Comparison of ENCODE assay signal across 1 cellular context in the genomic region with DNA sequence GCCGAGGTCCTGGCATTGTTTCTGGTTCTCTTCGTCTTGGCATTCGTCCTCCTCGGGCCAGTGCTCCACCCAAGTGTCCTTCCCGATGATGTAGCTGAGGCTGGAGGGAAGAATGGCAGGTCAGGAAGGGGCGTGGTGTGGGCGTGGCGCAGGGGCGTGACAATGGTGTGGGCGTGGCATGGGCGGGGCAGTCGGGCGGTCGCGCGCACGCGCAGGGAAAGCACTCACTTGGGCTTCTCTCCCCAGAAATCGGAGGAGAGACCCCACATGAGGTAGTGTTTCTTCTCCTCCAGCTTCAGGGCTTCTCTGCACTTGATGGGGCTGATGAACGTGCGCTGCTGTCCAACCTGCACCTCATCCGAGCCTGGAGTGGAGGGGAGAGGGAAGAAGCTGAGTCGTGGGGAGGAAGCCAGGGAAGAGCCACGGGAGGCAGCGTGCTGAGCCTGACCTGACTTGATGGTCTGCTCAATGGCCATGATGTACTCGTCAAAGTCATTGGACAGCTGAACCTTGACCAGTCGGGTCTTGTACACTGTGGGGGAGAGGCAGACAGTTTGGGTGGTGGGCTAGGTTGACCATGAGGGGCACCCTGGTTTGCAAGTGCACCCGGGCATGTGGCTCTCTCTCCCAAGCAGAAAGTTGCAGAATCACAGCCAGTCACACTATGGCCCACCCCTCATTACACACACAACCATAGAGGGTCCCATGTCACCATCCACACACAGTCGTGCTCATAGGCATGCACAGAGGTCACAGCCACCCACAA.
TF ChIP-seq lines count a peak whose summit lies in the region.

No MANE protein-coding gene starts in this region.

TF ChIP-seq in GM12878, 131 proteins besides CTCF, POLR2A, EP300 and RAD21:
- TF ChIP-seq NRF1 (conservative IDR thresholded peaks at IDR 0.05; ENCODE audit: low read depth, low read length) (no peak), ZBED1 (IDR thresholded peaks at IDR 0.05; ENCODE audit: borderline replicate concordance) (no peak), STAT1 (conservative IDR thresholded peaks at IDR 0.05) (no peak), SREBF1 (IDR thresholded peaks at IDR 0.05; ENCODE audit: low read length) (no peak), SMAD1 (IDR thresholded peaks at IDR 0.05; ENCODE audit: low read depth, partially characterized antibody) (no peak), ZNF274 (IDR thresholded peaks at IDR 0.05; ENCODE audit: insufficient read depth, insufficient read length) (no peak), CHD1 (IDR thresholded peaks at IDR 0.05; ENCODE audit: low read depth, low read length) (no peak), SUZ12 (IDR thresholded peaks at IDR 0.05; ENCODE audit: unreplicated experiment) (no peak), YY1 (IDR thresholded peaks at IDR 0.05; ENCODE audit: low read depth, low read length) (no peak), SMARCA5 (IDR thresholded peaks at IDR 0.05) (no peak), PAX8 (IDR thresholded peaks at IDR 0.05) (no peak), PML (IDR thresholded peaks at IDR 0.05; ENCODE audit: low read length) (no peak), RUNX3 (IDR thresholded peaks at IDR 0.05; ENCODE audit: low read length) (no peak)
- TF ChIP-seq, protein P1, sequence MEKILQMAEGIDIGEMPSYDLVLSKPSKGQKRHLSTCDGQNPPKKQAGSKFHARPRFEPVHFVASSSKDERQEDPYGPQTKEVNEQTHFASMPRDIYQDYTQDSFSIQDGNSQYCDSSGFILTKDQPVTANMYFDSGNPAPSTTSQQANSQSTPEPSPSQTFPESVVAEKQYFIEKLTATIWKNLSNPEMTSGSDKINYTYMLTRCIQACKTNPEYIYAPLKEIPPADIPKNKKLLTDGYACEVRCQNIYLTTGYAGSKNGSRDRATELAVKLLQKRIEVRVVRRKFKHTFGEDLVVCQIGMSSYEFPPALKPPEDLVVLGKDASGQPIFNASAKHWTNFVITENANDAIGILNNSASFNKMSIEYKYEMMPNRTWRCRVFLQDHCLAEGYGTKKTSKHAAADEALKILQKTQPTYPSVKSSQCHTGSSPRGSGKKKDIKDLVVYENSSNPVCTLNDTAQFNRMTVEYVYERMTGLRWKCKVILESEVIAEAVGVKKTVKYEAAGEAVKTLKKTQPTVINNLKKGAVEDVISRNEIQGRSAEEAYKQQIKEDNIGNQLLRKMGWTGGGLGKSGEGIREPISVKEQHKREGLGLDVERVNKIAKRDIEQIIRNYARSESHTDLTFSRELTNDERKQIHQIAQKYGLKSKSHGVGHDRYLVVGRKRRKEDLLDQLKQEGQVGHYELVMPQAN (conservative IDR thresholded peaks at IDR 0.05), result no peak
- TF ChIP-seq, protein P2, sequence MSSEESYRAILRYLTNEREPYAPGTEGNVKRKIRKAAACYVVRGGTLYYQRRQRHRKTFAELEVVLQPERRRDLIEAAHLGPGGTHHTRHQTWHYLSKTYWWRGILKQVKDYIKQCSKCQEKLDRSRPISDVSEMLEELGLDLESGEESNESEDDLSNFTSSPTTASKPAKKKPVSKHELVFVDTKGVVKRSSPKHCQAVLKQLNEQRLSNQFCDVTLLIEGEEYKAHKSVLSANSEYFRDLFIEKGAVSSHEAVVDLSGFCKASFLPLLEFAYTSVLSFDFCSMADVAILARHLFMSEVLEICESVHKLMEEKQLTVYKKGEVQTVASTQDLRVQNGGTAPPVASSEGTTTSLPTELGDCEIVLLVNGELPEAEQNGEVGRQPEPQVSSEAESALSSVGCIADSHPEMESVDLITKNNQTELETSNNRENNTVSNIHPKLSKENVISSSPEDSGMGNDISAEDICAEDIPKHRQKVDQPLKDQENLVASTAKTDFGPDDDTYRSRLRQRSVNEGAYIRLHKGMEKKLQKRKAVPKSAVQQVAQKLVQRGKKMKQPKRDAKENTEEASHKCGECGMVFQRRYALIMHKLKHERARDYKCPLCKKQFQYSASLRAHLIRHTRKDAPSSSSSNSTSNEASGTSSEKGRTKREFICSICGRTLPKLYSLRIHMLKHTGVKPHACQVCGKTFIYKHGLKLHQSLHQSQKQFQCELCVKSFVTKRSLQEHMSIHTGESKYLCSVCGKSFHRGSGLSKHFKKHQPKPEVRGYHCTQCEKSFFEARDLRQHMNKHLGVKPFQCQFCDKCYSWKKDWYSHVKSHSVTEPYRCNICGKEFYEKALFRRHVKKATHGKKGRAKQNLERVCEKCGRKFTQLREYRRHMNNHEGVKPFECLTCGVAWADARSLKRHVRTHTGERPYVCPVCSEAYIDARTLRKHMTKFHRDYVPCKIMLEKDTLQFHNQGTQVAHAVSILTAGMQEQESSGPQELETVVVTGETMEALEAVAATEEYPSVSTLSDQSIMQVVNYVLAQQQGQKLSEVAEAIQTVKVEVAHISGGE (CRISPR knock-in tag; IDR thresholded peaks at IDR 0.05), result no peak
- TF ChIP-seq, protein P3, sequence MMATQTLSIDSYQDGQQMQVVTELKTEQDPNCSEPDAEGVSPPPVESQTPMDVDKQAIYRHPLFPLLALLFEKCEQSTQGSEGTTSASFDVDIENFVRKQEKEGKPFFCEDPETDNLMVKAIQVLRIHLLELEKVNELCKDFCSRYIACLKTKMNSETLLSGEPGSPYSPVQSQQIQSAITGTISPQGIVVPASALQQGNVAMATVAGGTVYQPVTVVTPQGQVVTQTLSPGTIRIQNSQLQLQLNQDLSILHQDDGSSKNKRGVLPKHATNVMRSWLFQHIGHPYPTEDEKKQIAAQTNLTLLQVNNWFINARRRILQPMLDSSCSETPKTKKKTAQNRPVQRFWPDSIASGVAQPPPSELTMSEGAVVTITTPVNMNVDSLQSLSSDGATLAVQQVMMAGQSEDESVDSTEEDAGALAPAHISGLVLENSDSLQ (IDR thresholded peaks at IDR 0.05), result no peak
- TF ChIP-seq, protein P4, sequence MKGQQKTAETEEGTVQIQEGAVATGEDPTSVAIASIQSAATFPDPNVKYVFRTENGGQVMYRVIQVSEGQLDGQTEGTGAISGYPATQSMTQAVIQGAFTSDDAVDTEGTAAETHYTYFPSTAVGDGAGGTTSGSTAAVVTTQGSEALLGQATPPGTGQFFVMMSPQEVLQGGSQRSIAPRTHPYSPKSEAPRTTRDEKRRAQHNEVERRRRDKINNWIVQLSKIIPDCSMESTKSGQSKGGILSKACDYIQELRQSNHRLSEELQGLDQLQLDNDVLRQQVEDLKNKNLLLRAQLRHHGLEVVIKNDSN (IDR thresholded peaks at IDR 0.05; ENCODE audit: borderline replicate concordance, extremely low read length, insufficient read depth, low read depth, low read length), result no peak
- TF ChIP-seq, protein P5, sequence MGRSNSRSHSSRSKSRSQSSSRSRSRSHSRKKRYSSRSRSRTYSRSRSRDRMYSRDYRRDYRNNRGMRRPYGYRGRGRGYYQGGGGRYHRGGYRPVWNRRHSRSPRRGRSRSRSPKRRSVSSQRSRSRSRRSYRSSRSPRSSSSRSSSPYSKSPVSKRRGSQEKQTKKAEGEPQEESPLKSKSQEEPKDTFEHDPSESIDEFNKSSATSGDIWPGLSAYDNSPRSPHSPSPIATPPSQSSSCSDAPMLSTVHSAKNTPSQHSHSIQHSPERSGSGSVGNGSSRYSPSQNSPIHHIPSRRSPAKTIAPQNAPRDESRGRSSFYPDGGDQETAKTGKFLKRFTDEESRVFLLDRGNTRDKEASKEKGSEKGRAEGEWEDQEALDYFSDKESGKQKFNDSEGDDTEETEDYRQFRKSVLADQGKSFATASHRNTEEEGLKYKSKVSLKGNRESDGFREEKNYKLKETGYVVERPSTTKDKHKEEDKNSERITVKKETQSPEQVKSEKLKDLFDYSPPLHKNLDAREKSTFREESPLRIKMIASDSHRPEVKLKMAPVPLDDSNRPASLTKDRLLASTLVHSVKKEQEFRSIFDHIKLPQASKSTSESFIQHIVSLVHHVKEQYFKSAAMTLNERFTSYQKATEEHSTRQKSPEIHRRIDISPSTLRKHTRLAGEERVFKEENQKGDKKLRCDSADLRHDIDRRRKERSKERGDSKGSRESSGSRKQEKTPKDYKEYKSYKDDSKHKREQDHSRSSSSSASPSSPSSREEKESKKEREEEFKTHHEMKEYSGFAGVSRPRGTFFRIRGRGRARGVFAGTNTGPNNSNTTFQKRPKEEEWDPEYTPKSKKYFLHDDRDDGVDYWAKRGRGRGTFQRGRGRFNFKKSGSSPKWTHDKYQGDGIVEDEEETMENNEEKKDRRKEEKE (IDR thresholded peaks at IDR 0.05), result no peak
